In the genomic region with DNA sequence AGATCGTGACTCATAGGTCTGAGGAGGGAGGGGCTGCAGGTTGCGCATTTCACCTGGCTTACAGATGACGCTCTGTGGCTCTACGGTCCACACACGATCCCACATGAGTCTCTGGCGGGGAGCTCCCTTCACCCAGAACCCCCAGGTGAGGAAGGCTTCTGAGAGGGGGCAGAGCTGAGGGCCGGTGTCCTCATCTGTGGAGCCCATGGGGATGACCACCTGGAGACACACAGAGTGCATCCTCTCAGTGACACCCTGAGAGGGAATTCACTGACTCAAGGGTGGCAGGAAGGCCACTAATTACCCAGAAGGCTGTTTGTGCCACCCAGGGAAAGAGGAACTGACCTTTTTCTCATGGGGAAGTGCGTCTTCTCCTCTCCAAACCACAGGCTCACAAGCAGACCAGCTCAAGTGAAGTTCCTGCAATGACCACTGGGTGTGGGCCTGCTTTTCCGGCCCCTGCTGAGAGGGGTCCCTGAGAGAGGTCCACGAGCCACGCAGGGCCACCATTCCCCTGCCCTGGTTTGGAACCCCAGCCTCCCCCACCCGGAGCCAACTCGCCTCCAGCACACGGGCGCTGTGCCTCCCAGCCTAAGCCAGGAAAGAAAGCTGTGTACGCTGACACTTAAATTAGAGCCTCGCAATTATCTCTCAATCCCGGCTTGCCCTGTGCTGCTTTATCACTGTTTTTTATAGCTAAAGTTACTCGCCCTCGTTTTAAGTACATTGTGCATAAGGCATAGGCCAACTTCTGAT, we compare ENCODE assay signal across 8 cellular contexts.
DNase-seq lines count a peak whose midpoint lies in the region; ATAC-seq and TF ChIP-seq lines count a peak whose summit lies in the region.

No MANE protein-coding gene starts in this region.

- peak; percentile 59 for TF ChIP-seq CTCF in GM13977 (IDR thresholded peaks at IDR 0.05; ENCODE audit: extremely low read depth, insufficient read depth, missing control alignments)
- peak; percentile 44 for TF ChIP-seq CTCF in neural progenitor cell (IDR thresholded peaks at IDR 0.05)

- no peak overlapping the region for H3K27ac ChIP-seq in neural progenitor cell

- H4K20me1 ChIP-seq in neural progenitor cell (ENCODE audit: low read depth): no peaks in the 10 kb centered on the region

- H2AFZ ChIP-seq in neural progenitor cell (replicated peaks): no peak overlapping the region

- H3K36me3 Mint-ChIP-seq in IgD-negative memory B cell (peaks cover 5% of the 10 kb centered on the region), neural progenitor cell (no peaks in the 10 kb centered on the region)
- H3K36me3 Mint-ChIP-seq in dendritic cell treated with granulocyte-macrophage colony-stimulating factor and Interleukin-4, amounts not matched to agents 40 ng/mL and 50 ng/mL, for 4 days (ENCODE audit: low read depth): no peaks in the 10 kb centered on the region

- H3K27me3 Mint-ChIP-seq in IgD-negative memory B cell (no peaks in the 10 kb centered on the region), neural progenitor cell (ENCODE audit: insufficient read depth, low read depth) (peaks cover 3% of the 10 kb centered on the region)
- no peaks in the 10 kb centered on the region for H3K27me3 Mint-ChIP-seq in dendritic cell treated with granulocyte-macrophage colony-stimulating factor and Interleukin-4, amounts not matched to agents 40 ng/mL and 50 ng/mL, for 4 days

- peak overlapping the region; percentile 68 to 87 (median 84) for H3K4me3 Mint-ChIP-seq in IgD-negative memory B cell
- peak overlapping the region; percentile 65 for H3K4me3 Mint-ChIP-seq in dendritic cell treated with granulocyte-macrophage colony-stimulating factor and Interleukin-4, amounts not matched to agents 40 ng/mL and 50 ng/mL, for 4 days
- no peak overlapping the region for H3K4me3 Mint-ChIP-seq in neural progenitor cell

- H3K79me2 ChIP-seq in neural progenitor cell (ENCODE audit: low read depth): no peaks in the 10 kb centered on the region

- H3K9me3 ChIP-seq in neural progenitor cell (ENCODE audit: low read depth): no peaks in the 10 kb centered on the region

- no peaks in the 10 kb centered on the region for H3F3A ChIP-seq in neural progenitor cell (ENCODE audit: low read depth)

- in situ Hi-C loops in GM13977 (cut with MboI; ENCODE audit: low pct_unique_long_range_greater_than_20kb, low sequenced_read_pairs, unreplicated experiment): no loop called here

- H3K9me3 Mint-ChIP-seq in IgD-negative memory B cell (peaks cover 0 to 3% (median 0%) of the 10 kb centered on the region in 3 donors), neural progenitor cell (no peaks in the 10 kb centered on the region)
- no peaks in the 10 kb centered on the region for H3K9me3 Mint-ChIP-seq in dendritic cell treated with granulocyte-macrophage colony-stimulating factor and Interleukin-4, amounts not matched to agents 40 ng/mL and 50 ng/mL, for 4 days

- H3K27ac Mint-ChIP-seq in IgD-negative memory B cell (peak overlapping the region; percentile 92 to 99 (median 98)), neural progenitor cell (no peak overlapping the region)
- H3K27ac Mint-ChIP-seq in dendritic cell treated with granulocyte-macrophage colony-stimulating factor and Interleukin-4, amounts not matched to agents 40 ng/mL and 50 ng/mL, for 4 days: peak overlapping the region; percentile 88

- intact Hi-C loops in dendritic cell treated with granulocyte-macrophage colony-stimulating factor and Interleukin-4, amounts not matched to agents 40 ng/mL and 50 ng/mL, for 4 days (cut with micrococcal nuclease): loop anchor here (1.0 to 10.0 kb wide), 3 partner anchors 45 to 115 kb away; a partner anchor contains a TSS

- no peak overlapping the region for H3K4me3 ChIP-seq in neural progenitor cell

- H3K4me1 Mint-ChIP-seq in IgD-negative memory B cell (peaks cover 65 to 70% (median 67%) of the 10 kb centered on the region in 3 donors), neural progenitor cell (peaks cover 18% of the 10 kb centered on the region)
- H3K4me1 Mint-ChIP-seq in dendritic cell treated with granulocyte-macrophage colony-stimulating factor and Interleukin-4, amounts not matched to agents 40 ng/mL and 50 ng/mL, for 4 days (ENCODE audit: low read depth): peaks cover 61% of the 10 kb centered on the region

- peak; percentile 98 for ATAC-seq in GM21723 (IDR thresholded peaks at IDR 0.05; ENCODE audit: unreplicated experiment)

- H3K27me3 ChIP-seq in neural progenitor cell: no peaks in the 10 kb centered on the region

- H3K4me1 ChIP-seq in neural progenitor cell: peaks cover 3% of the 10 kb centered on the region

- no peak overlapping the region for H3K4me2 ChIP-seq in neural progenitor cell

- no peak overlapping the region for H3K9ac ChIP-seq in neural progenitor cell

- DNase-seq in GM13977 (ENCODE audit: low spot score): peak; percentile 80
- peak; percentile 24 for DNase-seq in neural progenitor cell (ENCODE audit: low spot score)
- DNase-seq in stimulated activated naive CD4-positive, alpha-beta T cell (lab: John Stamatoyannopoulos, UW): no peak
- DNase-seq in NCI-H146 (lab: John Stamatoyannopoulos, UW): no peak
- no peak for DNase-seq in NCI-H2107 (lab: John Stamatoyannopoulos, UW)

- H3K36me3 ChIP-seq in neural progenitor cell: no peaks in the 10 kb centered on the region

Comparison
In these comparisons a context has a peak if more than half of its experiments do, and no peak if none do; other contexts are left out.
1. DNase-seq: peak in GM13977 (single experiment) and neural progenitor cell (single experiment); none in stimulated activated naive CD4-positive, alpha-beta T cell (0 of 6), NCI-H146 (single experiment) and NCI-H2107 (single experiment).